2 cellular contexts compared by ENCODE assay signal in the genomic region with DNA sequence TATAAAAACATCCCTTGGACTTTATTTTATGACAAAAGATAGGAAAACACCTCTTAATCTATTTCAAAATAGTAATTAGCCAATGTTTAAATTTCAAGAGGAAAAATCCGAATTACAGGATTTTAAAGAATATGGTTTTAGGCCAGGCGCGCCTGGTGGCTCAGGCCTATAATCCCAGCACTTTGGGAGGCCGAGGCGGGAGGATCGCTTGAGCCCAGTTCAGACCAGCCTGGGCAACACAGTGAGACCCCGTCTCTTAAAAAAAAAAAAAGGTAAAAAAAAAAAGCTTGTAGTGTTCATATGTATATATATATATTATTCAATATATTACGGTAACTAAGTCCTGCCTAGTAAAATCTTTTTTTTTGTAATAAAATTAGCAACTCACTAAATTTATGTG.
TF ChIP-seq lines count a peak whose summit lies in the region.

No MANE protein-coding gene starts in this region.

TF ChIP-seq in SK-N-SH, 30 proteins besides CTCF, POLR2A, EP300 and RAD21:
- TF ChIP-seq ZBTB33 (IDR thresholded peaks at IDR 0.05; ENCODE audit: borderline replicate concordance, low read depth) (no peak), TEAD4 (IDR thresholded peaks at IDR 0.05; ENCODE audit: borderline replicate concordance, insufficient read depth) (no peak), CHD2 (IDR thresholded peaks at IDR 0.05; ENCODE audit: low read length, partially characterized antibody) (no peak), RFX5 (IDR thresholded peaks at IDR 0.05; ENCODE audit: low read length) (no peak), USF1 (IDR thresholded peaks at IDR 0.05; ENCODE audit: borderline replicate concordance, low read depth) (no peak), SIN3A (IDR thresholded peaks at IDR 0.05; ENCODE audit: borderline replicate concordance, low read depth, low read length) (no peak), POLR2AphosphoS5 (IDR thresholded peaks at IDR 0.05; ENCODE audit: low read depth, low read length) (no peak), TCF12 (IDR thresholded peaks at IDR 0.05) (no peak), MEF2A (IDR thresholded peaks at IDR 0.05; ENCODE audit: borderline replicate concordance, low read depth) (no peak), RCOR1 (IDR thresholded peaks at IDR 0.05; ENCODE audit: low read length) (no peak)
- TF ChIP-seq, protein P1, sequence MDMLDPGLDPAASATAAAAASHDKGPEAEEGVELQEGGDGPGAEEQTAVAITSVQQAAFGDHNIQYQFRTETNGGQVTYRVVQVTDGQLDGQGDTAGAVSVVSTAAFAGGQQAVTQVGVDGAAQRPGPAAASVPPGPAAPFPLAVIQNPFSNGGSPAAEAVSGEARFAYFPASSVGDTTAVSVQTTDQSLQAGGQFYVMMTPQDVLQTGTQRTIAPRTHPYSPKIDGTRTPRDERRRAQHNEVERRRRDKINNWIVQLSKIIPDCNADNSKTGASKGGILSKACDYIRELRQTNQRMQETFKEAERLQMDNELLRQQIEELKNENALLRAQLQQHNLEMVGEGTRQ (IDR thresholded peaks at IDR 0.05; ENCODE audit: borderline replicate concordance, low read depth, low read length), result no peak

TF ChIP-seq in SK-N-SH treated with all-trans-retinoic acid at 6 μM for 48 hours, 23 proteins besides CTCF, POLR2A, EP300 and RAD21 (continued from another document):
- TF ChIP-seq POU6F1 (CRISPR knock-in tag; IDR thresholded peaks at IDR 0.05; ENCODE audit: borderline replicate concordance, low read depth) (no peak), TSHZ2 (CRISPR knock-in tag; IDR thresholded peaks at IDR 0.05) (no peak), GLIS3 (CRISPR knock-in tag; IDR thresholded peaks at IDR 0.05) (no peak), ZNF565 (CRISPR knock-in tag; conservative IDR thresholded peaks at IDR 0.05; ENCODE audit: low read depth) (no peak), BACH2 (CRISPR knock-in tag; IDR thresholded peaks at IDR 0.05; ENCODE audit: borderline replicate concordance) (no peak), ZNF70 (CRISPR knock-in tag; IDR thresholded peaks at IDR 0.05) (no peak)
- TF ChIP-seq, protein P2, sequence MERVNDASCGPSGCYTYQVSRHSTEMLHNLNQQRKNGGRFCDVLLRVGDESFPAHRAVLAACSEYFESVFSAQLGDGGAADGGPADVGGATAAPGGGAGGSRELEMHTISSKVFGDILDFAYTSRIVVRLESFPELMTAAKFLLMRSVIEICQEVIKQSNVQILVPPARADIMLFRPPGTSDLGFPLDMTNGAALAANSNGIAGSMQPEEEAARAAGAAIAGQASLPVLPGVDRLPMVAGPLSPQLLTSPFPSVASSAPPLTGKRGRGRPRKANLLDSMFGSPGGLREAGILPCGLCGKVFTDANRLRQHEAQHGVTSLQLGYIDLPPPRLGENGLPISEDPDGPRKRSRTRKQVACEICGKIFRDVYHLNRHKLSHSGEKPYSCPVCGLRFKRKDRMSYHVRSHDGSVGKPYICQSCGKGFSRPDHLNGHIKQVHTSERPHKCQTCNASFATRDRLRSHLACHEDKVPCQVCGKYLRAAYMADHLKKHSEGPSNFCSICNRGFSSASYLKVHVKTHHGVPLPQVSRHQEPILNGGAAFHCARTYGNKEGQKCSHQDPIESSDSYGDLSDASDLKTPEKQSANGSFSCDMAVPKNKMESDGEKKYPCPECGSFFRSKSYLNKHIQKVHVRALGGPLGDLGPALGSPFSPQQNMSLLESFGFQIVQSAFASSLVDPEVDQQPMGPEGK (CRISPR knock-in tag; IDR thresholded peaks at IDR 0.05; ENCODE audit: borderline replicate concordance), result no peak
- TF ChIP-seq, protein P3, sequence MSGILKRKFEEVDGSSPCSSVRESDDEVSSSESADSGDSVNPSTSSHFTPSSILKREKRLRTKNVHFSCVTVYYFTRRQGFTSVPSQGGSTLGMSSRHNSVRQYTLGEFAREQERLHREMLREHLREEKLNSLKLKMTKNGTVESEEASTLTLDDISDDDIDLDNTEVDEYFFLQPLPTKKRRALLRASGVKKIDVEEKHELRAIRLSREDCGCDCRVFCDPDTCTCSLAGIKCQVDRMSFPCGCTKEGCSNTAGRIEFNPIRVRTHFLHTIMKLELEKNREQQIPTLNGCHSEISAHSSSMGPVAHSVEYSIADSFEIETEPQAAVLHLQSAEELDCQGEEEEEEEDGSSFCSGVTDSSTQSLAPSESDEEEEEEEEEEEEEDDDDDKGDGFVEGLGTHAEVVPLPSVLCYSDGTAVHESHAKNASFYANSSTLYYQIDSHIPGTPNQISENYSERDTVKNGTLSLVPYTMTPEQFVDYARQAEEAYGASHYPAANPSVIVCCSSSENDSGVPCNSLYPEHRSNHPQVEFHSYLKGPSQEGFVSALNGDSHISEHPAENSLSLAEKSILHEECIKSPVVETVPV (CRISPR knock-in tag; IDR thresholded peaks at IDR 0.05), result no peak
